ENCODE assay signal across 9 cellular contexts in genomic region chr2:100285691-100286090, GRCh38. TPM values are rescaled to one million over a fixed set of nuclear protein-coding genes. Genes with fewer than 3 reads are reported as not detected.
DNase-seq lines count a peak whose midpoint lies in the region; ATAC-seq and TF ChIP-seq lines count a peak whose summit lies in the region.
"Had no signal": no experiment of that assay in that cellular context is flagged by ENCODE, and none has a peak within 500 bp of the region (broad histone marks: within the 10 kb centered on the region; RNA-seq: fewer than 3 reads in every experiment).

No MANE protein-coding gene starts in this region.

- no peaks in the 10 kb centered on the region for H3K9me3 ChIP-seq in right atrium auricular region

- H3K27ac Mint-ChIP-seq in T-cell: no peak overlapping the region

- no peaks in the 10 kb centered on the region for H3K27me3 ChIP-seq in right atrium auricular region

- H3K4me1 Mint-ChIP-seq in T-cell: no peaks in the 10 kb centered on the region

- CTCF ChIA-PET in T-cell (lab: Charles Lee): no interaction called here

- intact Hi-C loops in Right ventricle myocardium superior (cut with DNase I): no loop called here

- H3K4me3 ChIP-seq in right atrium auricular region: no peak overlapping the region
- no peak overlapping the region for H3K4me3 ChIP-seq in cardiac fibroblast (replicated peaks in 1 of 2; ENCODE audit: low read depth in 2 of 2, low read length in 2 of 2)

- H3K4me3 Mint-ChIP-seq in T-cell: no peak overlapping the region

- ATAC-seq in Right ventricle myocardium superior (ENCODE audit: poor library complexity) (no peak), left lobe of liver (peak; percentile 94), T-cell (replicated peaks in 1 of 4) (no peak), GM21526 (IDR thresholded peaks at IDR 0.05; ENCODE audit: low FRiP score, unreplicated experiment) (no peak)

- H3K36me3 ChIP-seq in right atrium auricular region: peaks cover 24% of the 10 kb centered on the region

- H3K9me3 Mint-ChIP-seq in T-cell: no peaks in the 10 kb centered on the region

- no peak overlapping the region for H3K27ac ChIP-seq in right atrium auricular region

- no peak for TF ChIP-seq CTCF in right atrium auricular region (IDR thresholded peaks at IDR 0.05)
- no peak for TF ChIP-seq CTCF in cardiac fibroblast (IDR thresholded peaks at IDR 0.05; ENCODE audit: low read depth, low read length)

- DNase-seq in right atrium auricular region (ENCODE audit: low spot score): peak; percentile 36
- DNase-seq in Right ventricle myocardium superior: no peak
- DNase-seq in cardiac fibroblast (ENCODE audit: low read depth in 2 of 2): peak; percentile 47 to 76
- no peak for DNase-seq in left lobe of liver (ENCODE audit: low spot score)
- no peak for DNase-seq in NCI-H1436 (lab: John Stamatoyannopoulos, UW)
- no peak for DNase-seq in T-cell
- no peak for DNase-seq in AML-193 (lab: John Stamatoyannopoulos, UW)
- DNase-seq: NCI-H2081 treated with DMSO at 0.1 percent for 48 hours had no signal

- H3K4me1 ChIP-seq in right atrium auricular region: no peaks in the 10 kb centered on the region

- POLR2A ChIA-PET in T-cell (lab: Charles Lee): no interaction called here

- H3K36me3 Mint-ChIP-seq in T-cell: no peaks in the 10 kb centered on the region

- peaks cover 6 to 13% of the 10 kb centered on the region in 2 donors for H3K27me3 Mint-ChIP-seq in T-cell

RNA-seq across cellular contexts. Expression of gene LONRF2, which starts 36.6 kb away (rescaled TPM):
- total RNA-seq in right atrium auricular region (10 to 100 TPM; 11.3 to 18.9 TPM), Right ventricle myocardium superior (14.6 TPM), left lobe of liver (0.68 TPM), T-cell (under 1 TPM in 4 of 5 donors, not detected in 1; 0.19 to 0.30 (median 0.29) TPM)

Comparison
In these comparisons a context has a peak if more than half of its experiments do, and no peak if none do; other contexts are left out.
1. DNase-seq: peak in right atrium auricular region (single experiment) and cardiac fibroblast (2 of 2); none in Right ventricle myocardium superior (single experiment), left lobe of liver (single experiment), NCI-H1436 (single experiment), T-cell (0 of 34) and AML-193 (0 of 2).